19 cellular contexts compared by ENCODE assay signal in the genomic region with DNA sequence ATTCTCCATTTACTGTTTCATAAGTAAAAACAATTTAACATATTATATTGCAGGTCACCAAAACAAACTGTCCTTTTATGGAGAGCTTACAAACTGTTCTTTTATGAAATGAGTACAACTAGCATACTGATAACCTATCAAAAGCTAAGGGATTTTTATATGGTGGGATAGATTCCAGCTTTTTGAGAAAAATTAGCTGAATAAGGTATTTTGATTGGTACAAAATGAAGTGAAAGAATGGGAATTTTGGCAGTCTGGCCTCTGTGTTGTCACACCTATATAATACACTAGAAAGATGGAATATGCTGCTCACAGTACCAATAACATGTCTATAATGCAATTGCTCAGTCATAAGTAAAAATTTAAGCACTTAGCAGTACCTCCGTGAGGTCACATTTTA. TPM values are rescaled to one million over a fixed set of nuclear protein-coding genes. Genes with fewer than 3 reads are reported as not detected.
DNase-seq lines count a peak whose midpoint lies in the region; ATAC-seq, FAIRE-seq and TF ChIP-seq lines count a peak whose summit lies in the region.
"Had no signal": no experiment of that assay in that cellular context is flagged by ENCODE, and none has a peak within 500 bp of the region (broad histone marks: within the 10 kb centered on the region; RNA-seq: fewer than 3 reads in every experiment).

No MANE protein-coding gene starts in this region.

- TF ChIP-seq RAD21 in A549 (conservative IDR thresholded peaks at IDR 0.05 in 1 of 2, IDR thresholded peaks at IDR 0.05 in 1 of 2): no peak
- no peak for TF ChIP-seq RAD21 in IMR-90 (IDR thresholded peaks at IDR 0.05; ENCODE audit: low read length)
- TF ChIP-seq RAD21 in K562 (CRISPR knock-in tag; conservative IDR thresholded peaks at IDR 0.05 in 1 of 2, IDR thresholded peaks at IDR 0.05 in 1 of 2): no peak

- H2AFZ ChIP-seq in IMR-90 (replicated peaks; ENCODE audit: low read length, poor library complexity) (no peak overlapping the region), K562 (ENCODE audit: low read depth, low read length) (no peak overlapping the region)

- H3K4me2 ChIP-seq in A549 (no peak overlapping the region), IMR-90 (ENCODE audit: low read depth, low read length) (no peak overlapping the region), K562 (ENCODE audit: insufficient read depth, low read length) (no peak overlapping the region)

- no peak for ATAC-seq in activated CD8-positive, alpha-beta T cell treated with anti-CD3 and anti-CD28 coated beads for 36 hours
- ATAC-seq in activated CD8-positive, alpha-beta T cell treated with anti-CD3 and anti-CD28 coated beads, Interleukin-2, amount 10 ng/mL, durations not matched to agents 7 days and 5 days: no peak
- ATAC-seq in A549 (no peak), IMR-90 (ENCODE audit: low read depth) (no peak), K562 (no peak), GM21360 (IDR thresholded peaks at IDR 0.05; ENCODE audit: unreplicated experiment) (no peak), GM19463 (IDR thresholded peaks at IDR 0.05; ENCODE audit: unreplicated experiment) (no peak)

- DNase-seq in activated CD8-positive, alpha-beta T cell treated with anti-CD3 and anti-CD28 coated beads for 36 hours: no peak
- no peak for DNase-seq in activated CD8-positive, alpha-beta T cell treated with anti-CD3 and anti-CD28 coated beads, Interleukin-2, amount 10 ng/mL, durations not matched to agents 7 days and 5 days
- no peak for DNase-seq in A549 (ENCODE audit: low read depth in 1 of 2, low spot score in 1 of 2)
- DNase-seq in IMR-90: no peak
- DNase-seq in K562 (ENCODE audit: extremely low read depth in 1 of 4, low spot score in 3 of 4): no peak
- no peak for DNase-seq in nephron progenitor cell
- DNase-seq: 8988T; Caco-2; CD4-positive, alpha-beta T cell; H9 had no signal

- dilution Hi-C loops in IMR-90 (cut with HindIII; ENCODE audit: low sequenced_read_pairs, unreplicated experiment): no loop called here

- in situ Hi-C loops in IMR-90 (cut with MboI; ENCODE audit: low sequenced_read_pairs): loop anchor here (25.0 kb wide), 1 partner anchor 686 kb away; no protein-coding TSS in a partner anchor
- in situ Hi-C loops in K562 (cut with MboI): no loop called here

- H3K23ac ChIP-seq in IMR-90 (ENCODE audit: low read depth, low read length): no peak overlapping the region

- no peak overlapping the region for H3K18ac ChIP-seq in IMR-90 (ENCODE audit: low read depth, low read length)

- POLR2A ChIA-PET in activated CD8-positive, alpha-beta T cell treated with anti-CD3 and anti-CD28 coated beads for 36 hours (lab: Charles Lee): no interaction called here
- POLR2A ChIA-PET in activated CD8-positive, alpha-beta T cell treated with anti-CD3 and anti-CD28 coated beads, Interleukin-2, amount 10 ng/mL, durations not matched to agents 7 days and 5 days (lab: Charles Lee): no interaction called here
- POLR2A ChIA-PET in A549 (lab: Yijun Ruan, JAX): no interaction called here
- POLR2A ChIA-PET in IMR-90 (lab: Charles Lee; ENCODE audit: unreplicated experiment): no interaction called here
- POLR2A ChIA-PET in K562 (lab: Yijun Ruan, JAX): interaction anchor here (0.7 to 1.2 kb wide), 3 partner anchors 10 to 32 kb away, joined by 3 to 4 read pairs (median 3); no protein-coding TSS in a partner anchor

- no peak overlapping the region for H2AK5ac ChIP-seq in IMR-90 (ENCODE audit: low read depth, low read length)

- TF ChIP-seq POLR2A in A549 (IDR thresholded peaks at IDR 0.05; ENCODE audit: low read length): no peak
- no peak for TF ChIP-seq POLR2A in IMR-90 (IDR thresholded peaks at IDR 0.05; ENCODE audit: low read depth, low read length)
- no peak for TF ChIP-seq POLR2A in K562 (conservative IDR thresholded peaks at IDR 0.05)

- 91% methylated on average over 1 of the region's 1 CpG for WGBS in A549 (ENCODE audit: missing lambda C conversion rate)
- no CpG with 5 or more reads among the region's 1 CpG for WGBS in IMR-90 (ENCODE audit: extremely low coverage in 2 of 2, insufficient read length in 1 of 2), 2 experiments
- 100% methylated on average over 1 of the region's 1 CpG for WGBS in K562 (ENCODE audit: insufficient coverage, low coverage, missing lambda C conversion rate)

- TF ChIP-seq EP300 in A549 (IDR thresholded peaks at IDR 0.05) (no peak), K562 (IDR thresholded peaks at IDR 0.05; ENCODE audit: low read length) (no peak)

- no peaks in the 10 kb centered on the region for H3K9me3 ChIP-seq in A549
- H3K9me3 ChIP-seq in IMR-90 (ENCODE audit: control insufficient read depth, insufficient read depth, low read length): no peaks in the 10 kb centered on the region
- no peaks in the 10 kb centered on the region for H3K9me3 ChIP-seq in K562 (replicated peaks; ENCODE audit: control insufficient read depth, insufficient read depth, low read depth, low read length)
- H3K9me3 ChIP-seq: Caco-2 had no signal

- H3K4me3 Mint-ChIP-seq in activated CD8-positive, alpha-beta T cell treated with anti-CD3 and anti-CD28 coated beads for 36 hours: no peak overlapping the region
- no peak overlapping the region for H3K4me3 Mint-ChIP-seq in activated CD8-positive, alpha-beta T cell treated with anti-CD3 and anti-CD28 coated beads, Interleukin-2, amount 10 ng/mL, durations not matched to agents 7 days and 5 days
- no peak overlapping the region for H3K4me3 Mint-ChIP-seq in nephron progenitor cell
- H3K4me3 Mint-ChIP-seq: B cell; CD4-positive, alpha-beta T cell; H9 had no signal

- H4K5ac ChIP-seq in IMR-90 (ENCODE audit: low read depth, low read length): no peak overlapping the region

- CTCF ChIA-PET in activated CD8-positive, alpha-beta T cell treated with anti-CD3 and anti-CD28 coated beads for 36 hours (lab: Charles Lee): interaction anchor here (0.8 to 3.7 kb wide), 9 partner anchors 10 to 248 kb away, joined by 3 to 20 read pairs (median 3); partner anchors contain the start of genes PRR5L and TRAF6
- CTCF ChIA-PET in activated CD8-positive, alpha-beta T cell treated with anti-CD3 and anti-CD28 coated beads, Interleukin-2, amount 10 ng/mL, durations not matched to agents 7 days and 5 days (lab: Charles Lee): interaction anchor here (0.9 to 4.0 kb wide), 7 partner anchors 11 to 248 kb away, joined by 3 to 23 read pairs (median 7); partner anchors contain the start of gene TRAF6
- CTCF ChIA-PET in A549 (lab: Yijun Ruan, JAX): interaction anchor here (1.2 to 2.7 kb wide), 4 partner anchors 12 to 206 kb away, joined by 3 to 10 read pairs (median 6); partner anchors contain the start of gene TRAF6
- CTCF ChIA-PET in IMR-90 (lab: Yijun Ruan, JAX): no interaction called here
- CTCF ChIA-PET in K562 (lab: Yijun Ruan, JAX; ENCODE audit: low intra/inter-chr PET ratio): no interaction called here

- intact Hi-C loops in activated CD8-positive, alpha-beta T cell treated with anti-CD3 and anti-CD28 coated beads for 36 hours (cut with micrococcal nuclease): no loop called here
- intact Hi-C loops in IMR-90 (cut with micrococcal nuclease) (no loop called here), K562 (cut with micrococcal nuclease) (no loop called here)

- no peaks in the 10 kb centered on the region; the same call in 1 of the 2 replicates for H4K20me1 ChIP-seq in IMR-90 (ENCODE audit: insufficient read depth, low read length)
- H4K20me1 ChIP-seq in K562 (replicated peaks; ENCODE audit: control insufficient read depth, insufficient read depth, low read length): 0 out of 2 replicates have a peak, but pooled peaks cover 2% of the 10 kb centered on the region

- H3K27ac ChIP-seq in A549: no peak overlapping the region
- no peak overlapping the region for H3K27ac ChIP-seq in IMR-90 (ENCODE audit: insufficient read depth, low read length)
- H3K27ac ChIP-seq in K562 (ENCODE audit: extremely low read depth, low read depth, low read length): no peak overlapping the region
- H3K27ac ChIP-seq: C4-2B had no signal

- H2BK120ac ChIP-seq in IMR-90 (ENCODE audit: low read depth, low read length): no peak overlapping the region

- H3K9ac ChIP-seq in IMR-90 (ENCODE audit: low read depth, low read length) (no peak overlapping the region), K562 (ENCODE audit: insufficient read depth in 1 of 2, low read depth in 2 of 2, low read length in 2 of 2) (no peak overlapping the region)

- H2AK9ac ChIP-seq in IMR-90 (replicated peaks; ENCODE audit: low read depth, low read length, poor library complexity): no peak overlapping the region

- peak overlapping the region; percentile 14 for H3K27ac Mint-ChIP-seq in activated CD8-positive, alpha-beta T cell treated with anti-CD3 and anti-CD28 coated beads for 36 hours
- H3K27ac Mint-ChIP-seq in activated CD8-positive, alpha-beta T cell treated with anti-CD3 and anti-CD28 coated beads, Interleukin-2, amount 10 ng/mL, durations not matched to agents 7 days and 5 days: no peak overlapping the region
- no peak overlapping the region for H3K27ac Mint-ChIP-seq in nephron progenitor cell
- H3K27ac Mint-ChIP-seq: B cell; CD4-positive, alpha-beta T cell; H9 had no signal

- no peak overlapping the region for H4K8ac ChIP-seq in IMR-90 (ENCODE audit: low read depth in 2 of 2, low read length in 2 of 2)

- H3K56ac ChIP-seq in IMR-90 (ENCODE audit: extremely low read depth, insufficient read depth, low read length): no peak overlapping the region

- peaks cover 32% of the 10 kb centered on the region for H3K36me3 Mint-ChIP-seq in activated CD8-positive, alpha-beta T cell treated with anti-CD3 and anti-CD28 coated beads for 36 hours (ENCODE audit: low read depth)
- H3K36me3 Mint-ChIP-seq in activated CD8-positive, alpha-beta T cell treated with anti-CD3 and anti-CD28 coated beads, Interleukin-2, amount 10 ng/mL, durations not matched to agents 7 days and 5 days (ENCODE audit: low read depth): peaks cover 42% of the 10 kb centered on the region
- H3K36me3 Mint-ChIP-seq in nephron progenitor cell (ENCODE audit: low read depth): peaks cover 25% of the 10 kb centered on the region

- no peak for TF ChIP-seq CTCF in activated CD8-positive, alpha-beta T cell treated with anti-CD3 and anti-CD28 coated beads for 36 hours (IDR thresholded peaks at IDR 0.05)
- no peak for TF ChIP-seq CTCF in A549 (IDR thresholded peaks at IDR 0.05)
- TF ChIP-seq CTCF in IMR-90 (conservative IDR thresholded peaks at IDR 0.05; ENCODE audit: low read depth, low read length): no peak
- no peak for TF ChIP-seq CTCF in K562 (IDR thresholded peaks at IDR 0.05 in 2 of 3, conservative IDR thresholded peaks at IDR 0.05 in 1 of 3; ENCODE audit: insufficient read depth in 2 of 3, low read depth in 1 of 3, low read length in 3 of 3)
- no peak for TF ChIP-seq CTCF in nephron progenitor cell (IDR thresholded peaks at IDR 0.05)

- H2BK20ac ChIP-seq in IMR-90 (ENCODE audit: low read depth, low read length): no peak overlapping the region

- no peaks in the 10 kb centered on the region for H3K27me3 Mint-ChIP-seq in activated CD8-positive, alpha-beta T cell treated with anti-CD3 and anti-CD28 coated beads for 36 hours
- no peaks in the 10 kb centered on the region for H3K27me3 Mint-ChIP-seq in activated CD8-positive, alpha-beta T cell treated with anti-CD3 and anti-CD28 coated beads, Interleukin-2, amount 10 ng/mL, durations not matched to agents 7 days and 5 days (ENCODE audit: low read depth)
- peaks cover 3% of the 10 kb centered on the region for H3K27me3 Mint-ChIP-seq in nephron progenitor cell (ENCODE audit: low read depth, poor library complexity)
- H3K27me3 Mint-ChIP-seq: B cell; CD4-positive, alpha-beta T cell had no signal

- H2BK15ac ChIP-seq in IMR-90 (ENCODE audit: low read depth, low read length): no peak overlapping the region

- H3K9me3 Mint-ChIP-seq in activated CD8-positive, alpha-beta T cell treated with anti-CD3 and anti-CD28 coated beads for 36 hours: no peaks in the 10 kb centered on the region
- no peaks in the 10 kb centered on the region for H3K9me3 Mint-ChIP-seq in activated CD8-positive, alpha-beta T cell treated with anti-CD3 and anti-CD28 coated beads, Interleukin-2, amount 10 ng/mL, durations not matched to agents 7 days and 5 days (ENCODE audit: insufficient read depth)
- H3K9me3 Mint-ChIP-seq in nephron progenitor cell: no peaks in the 10 kb centered on the region
- H3K9me3 Mint-ChIP-seq: CD4-positive, alpha-beta T cell; H9 had no signal

- peaks cover 22% of the 10 kb centered on the region for H3K4me1 Mint-ChIP-seq in activated CD8-positive, alpha-beta T cell treated with anti-CD3 and anti-CD28 coated beads for 36 hours (ENCODE audit: low read depth)
- peaks cover 24% of the 10 kb centered on the region for H3K4me1 Mint-ChIP-seq in activated CD8-positive, alpha-beta T cell treated with anti-CD3 and anti-CD28 coated beads, Interleukin-2, amount 10 ng/mL, durations not matched to agents 7 days and 5 days (ENCODE audit: low read depth)
- H3K4me1 Mint-ChIP-seq in nephron progenitor cell: no peaks in the 10 kb centered on the region
- H3K4me1 Mint-ChIP-seq: H9 had no signal

- H3K79me1 ChIP-seq in IMR-90 (ENCODE audit: low read depth in 1 of 2, low read length in 2 of 2): peaks cover 4 to 24% of the 10 kb centered on the region in 2 experiments; a peak in 2 of 4 replicates

- no peak for FAIRE-seq in A549 (lab: Jason Lieb, UNC)
- FAIRE-seq in K562 (lab: Jason Lieb, UNC): no peak
- FAIRE-seq: D721Med, G401.6, GM12891, H1, HTR-8/SVneo had no signal

- peaks cover 12% of the 10 kb centered on the region for H3K36me3 ChIP-seq in IMR-90 (ENCODE audit: control insufficient read depth, insufficient read depth, low read length)
- peaks cover 75% of the 10 kb centered on the region for H3K36me3 ChIP-seq in K562 (ENCODE audit: control insufficient read depth, insufficient read depth, low read length)

- no peak overlapping the region for H3K14ac ChIP-seq in IMR-90 (replicated peaks; ENCODE audit: low read depth, low read length)

- no peak overlapping the region for H2BK5ac ChIP-seq in IMR-90 (ENCODE audit: low read depth, low read length, poor library complexity, severe bottlenecking)

- H4K91ac ChIP-seq in IMR-90 (ENCODE audit: insufficient read depth, low read depth, low read length): no peak overlapping the region

- H3K4me3 ChIP-seq in A549: no peak overlapping the region
- no peak overlapping the region for H3K4me3 ChIP-seq in IMR-90 (ENCODE audit: insufficient read depth, low read depth, low read length)
- no peak overlapping the region for H3K4me3 ChIP-seq in K562

- H3K4me1 ChIP-seq in A549 (peaks cover 16% of the 10 kb centered on the region), IMR-90 (ENCODE audit: control insufficient read depth, insufficient read depth, low read length) (peaks cover 7% of the 10 kb centered on the region), K562 (replicated peaks in 1 of 2; ENCODE audit: control insufficient read depth in 2 of 2, insufficient read depth in 2 of 2, low read length in 2 of 2) (no peaks in the 10 kb centered on the region; a peak in 1 of 5 replicates)

- no peaks in the 10 kb centered on the region for H3K27me3 ChIP-seq in IMR-90 (ENCODE audit: control insufficient read depth, insufficient read depth, low read length)
- H3K27me3 ChIP-seq in K562 (ENCODE audit: control insufficient read depth in 2 of 2, insufficient read depth in 2 of 2, low read length in 2 of 2): no peaks in the 10 kb centered on the region

- H3K9me1 ChIP-seq in IMR-90 (ENCODE audit: insufficient read depth, low read length) (peaks cover 6% of the 10 kb centered on the region), K562 (ENCODE audit: control insufficient read depth, insufficient read depth, low read length) (no peaks in the 10 kb centered on the region)

- peaks cover 8% of the 10 kb centered on the region; the same call in 1 of the 3 replicates for H3K79me2 ChIP-seq in K562 (ENCODE audit: control insufficient read depth, insufficient read depth, low read length)

- H3K4ac ChIP-seq in IMR-90 (ENCODE audit: low read depth, low read length): no peak overlapping the region

- BruUV-seq in IMR-90 (replicated peaks; lab: Mats Ljungman, UMichigan) (no TSS peak), K562 (replicated peaks; lab: Mats Ljungman, UMichigan) (no TSS peak)

RNA-seq across cellular contexts. Expression of gene TRAF6, which starts 11.4 kb away (rescaled TPM):
- total RNA-seq in activated CD8-positive, alpha-beta T cell treated with anti-CD3 and anti-CD28 coated beads for 36 hours: 10 to 100 TPM in 1 of 2 experiments, 1 to 10 TPM in 1; 8.8 to 10.3 TPM
- total RNA-seq in activated CD8-positive, alpha-beta T cell treated with anti-CD3 and anti-CD28 coated beads, Interleukin-2, amount 10 ng/mL, durations not matched to agents 7 days and 5 days: 1 to 10 TPM; 8.8 to 9.1 TPM
- polyA plus RNA-seq in A549 (2011; rRNA removed): 9.6 and 11.6 TPM in 2 replicates
- 2.5 and 3.6 TPM in 2 replicates for polyA plus RNA-seq in A549 (2012; cell fraction: cytosol; rRNA removed)
- 2.4 and 3.3 TPM in 2 replicates for polyA plus RNA-seq in A549 (2012; cell fraction: nucleus; rRNA removed)
- 4.3 to 4.9 TPM (median 4.6 TPM) in 3 replicates for polyA plus RNA-seq in A549 (2017; fragmentation: RNase III; extraction: RNeasy Plus Mini Kit Qiagen cat#74134 plus additional on column Dnase treatment)
- polyA minus RNA-seq in A549 (2011; rRNA and poly(A)+ RNA removed): 11.5 and 11.6 TPM in 2 replicates
- total RNA-seq in IMR-90 (2012; rRNA removed): 15.3 and 17.6 TPM in 2 replicates
- 5.6 and 6.0 TPM in 2 replicates for polyA plus RNA-seq in IMR-90 (2012; rRNA removed)
- polyA plus RNA-seq in IMR-90 (2012; cell fraction: cytosol; rRNA removed): 1.5 and 1.9 TPM in 2 replicates
- polyA plus RNA-seq in IMR-90 (2012; cell fraction: nucleus; rRNA removed; ENCODE audit: low replicate concordance): 1.4 and 10.2 TPM in 2 replicates
- 12.5 and 26.3 TPM in 2 replicates for total RNA-seq in K562 (2011; cell fraction: chromatin; rRNA removed; ENCODE audit: low replicate concordance)
- 6.8 and 9.1 TPM in 2 replicates for total RNA-seq in K562 (2011; cell fraction: nucleolus; rRNA removed)
- 14.2 and 23.3 TPM in 2 replicates for total RNA-seq in K562 (2011; cell fraction: nucleoplasm; rRNA removed)
- total RNA-seq in K562 (2014; rRNA removed): 5.0 and 6.4 TPM in 2 replicates
- 8.2 and 11.6 TPM in 2 replicates for total RNA-seq in K562 (2014; rRNA removed; fragmentation: Illumina TruSeq; extraction: Trizol)
- total RNA-seq in K562 (2015; rRNA removed; fragmentation: Illumina TruSeq; extraction: Trizol): 8.0 and 8.3 TPM in 2 replicates
- 9.2 and 10.0 TPM in 2 replicates for total RNA-seq in K562 (2021)
- polyA plus RNA-seq in K562 (2011; rRNA removed): 10.6 and 13.1 TPM in 2 replicates
- polyA plus RNA-seq in K562 (2011; cell fraction: cytosol; rRNA removed): 5.3 and 7.6 TPM in 2 replicates
- polyA plus RNA-seq in K562 (2011; cell fraction: nucleus; rRNA removed): 16.0 and 17.9 TPM in 2 replicates
- 5.4 and 6.9 TPM in 2 replicates for polyA plus RNA-seq in K562 (2012)
- polyA plus RNA-seq in K562 (2014; fragmentation: Illumina TruSeq; extraction: Trizol): 8.4 and 9.3 TPM in 2 replicates
- polyA plus RNA-seq in K562 (2014; fragmentation: Nextera tagmentation; extraction: Ambion mirVana): 1 to 10 TPM; 2.0 to 4.2 TPM
- polyA plus RNA-seq in K562 (2014; rRNA removed): 4.4 and 5.4 TPM in 2 replicates
- polyA minus RNA-seq in K562 (2011; rRNA and poly(A)+ RNA removed): 16.6 and 17.1 TPM in 2 replicates
- polyA minus RNA-seq in K562 (2011; cell fraction: cytosol; rRNA and poly(A)+ RNA removed): 7.3 and 10.0 TPM in 2 replicates
- polyA minus RNA-seq in K562 (2011; cell fraction: nucleus; rRNA and poly(A)+ RNA removed): 8.8 and 16.6 TPM in 2 replicates

Comparison
In these comparisons a context has a peak if more than half of its experiments do, and no peak if none do; other contexts are left out.
1. CTCF ChIA-PET loops: an anchor here in activated CD8-positive, alpha-beta T cell treated with anti-CD3 and anti-CD28 coated beads for 36 hours (0.8 to 3.7 kb wide), activated CD8-positive, alpha-beta T cell treated with anti-CD3 and anti-CD28 coated beads, Interleukin-2, amount 10 ng/mL, durations not matched to agents 7 days and 5 days (0.9 to 4.0 kb wide) and A549 (1.2 to 2.7 kb wide); none called in IMR-90 and K562.